ENCODE assay signal across 12 cellular contexts in the genomic region with DNA sequence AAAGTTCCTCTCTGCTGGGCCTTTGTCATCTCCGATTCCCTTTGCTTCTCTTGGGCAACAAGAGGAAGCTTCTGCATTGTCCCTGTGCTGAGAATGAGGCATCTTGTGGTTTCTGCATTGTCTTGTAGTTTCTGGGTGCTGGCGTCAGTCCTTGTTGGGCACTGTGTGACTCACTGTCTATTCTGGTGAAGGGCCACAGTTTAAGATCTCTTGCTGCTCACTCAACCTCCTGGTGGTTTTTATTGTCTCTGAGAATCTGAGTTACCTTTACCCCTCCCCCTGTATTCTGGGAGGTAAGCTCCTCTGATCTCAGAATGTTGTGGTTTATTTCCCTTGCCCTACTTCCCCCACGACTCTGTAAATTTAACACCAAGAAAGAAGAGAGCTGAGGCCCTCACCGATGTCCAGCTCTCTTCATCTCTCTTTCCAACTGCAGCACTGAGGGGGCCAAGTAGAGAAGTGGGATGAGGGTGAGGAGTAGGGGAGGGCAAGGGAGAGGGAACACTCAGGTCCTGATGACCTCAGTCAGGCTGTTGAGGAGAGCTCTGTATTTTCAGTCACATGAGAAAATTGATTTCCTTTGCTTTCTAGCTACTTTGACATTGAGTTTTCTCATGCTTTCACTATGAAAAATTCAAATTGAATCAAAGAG.
DNase-seq lines count a peak whose midpoint lies in the region; ATAC-seq and TF ChIP-seq lines count a peak whose summit lies in the region.
"Had no signal": no experiment of that assay in that cellular context is flagged by ENCODE, and none has a peak within 500 bp of the region (broad histone marks: within the 10 kb centered on the region; RNA-seq: fewer than 3 reads in every experiment).

No MANE protein-coding gene starts in this region.

- H3K36me3 Mint-ChIP-seq in activated T-helper 17 cell treated with anti-CD3 and anti-CD28 coated beads, Interleukin-2, amount 50 U/mL, for 72 hours (ENCODE audit: low read depth) = no peaks in the 10 kb centered on the region
- H3K36me3 Mint-ChIP-seq in CD8-positive, alpha-beta T cell = no peaks in the 10 kb centered on the region

- H3K9me3 Mint-ChIP-seq in activated T-helper 17 cell treated with anti-CD3 and anti-CD28 coated beads, Interleukin-2, amount 50 U/mL, for 72 hours = peaks cover 5% of the 10 kb centered on the region
- peaks cover 4% of the 10 kb centered on the region for H3K9me3 Mint-ChIP-seq in CD8-positive, alpha-beta T cell

- POLR2A ChIA-PET in CD8-positive, alpha-beta T cell (lab: Charles Lee) = no interaction called here

- H3K36me3 ChIP-seq in CD8-positive, alpha-beta T cell (ENCODE audit: insufficient read depth, low read length) = no peaks in the 10 kb centered on the region

- peak; percentile 42 for DNase-seq in Jurkat, Clone E6-1 (ENCODE audit: low read depth, low spot score)
- DNase-seq in myocyte (ENCODE audit: low read depth) (peak; percentile 90), NCI-H146 treated with DMSO at 0.1 percent for 48 hours (lab: John Stamatoyannopoulos, UW; ENCODE audit: unreplicated experiment) (no peak)
- no peak for DNase-seq in activated CD4-positive, alpha-beta T cell treated with anti-CD3 and anti-CD28 coated beads for 4 hours
- no peak for DNase-seq in CD8-positive, alpha-beta T cell
- DNase-seq: effector memory CD8-positive, alpha-beta T cell; NCI-H1694; stimulated activated naive CD8-positive, alpha-beta T cell treated with anti-CD3 and anti-CD28 coated beads, Interleukin-15, Interleukin-2, amounts not matched to agents 100 U/mL and 50 U/mL, for 24 hours had no signal

- intact Hi-C loops in CD8-positive, alpha-beta T cell (cut with DNase I, micrococcal nuclease) = no loop called here

- H3K4me1 ChIP-seq in CD8-positive, alpha-beta T cell (ENCODE audit: insufficient read depth, low read length) = no peaks in the 10 kb centered on the region

- CTCF ChIA-PET in CD8-positive, alpha-beta T cell (lab: Charles Lee) = no interaction called here

- ATAC-seq in GM18867 (IDR thresholded peaks at IDR 0.05; ENCODE audit: unreplicated experiment) = peak; percentile 65
- ATAC-seq in activated T-helper 17 cell treated with anti-CD3 and anti-CD28 coated beads, Interleukin-2, amount 50 U/mL, for 72 hours (replicated peaks) = peak; percentile 52
- no peak for ATAC-seq in GM21447 (IDR thresholded peaks at IDR 0.05; ENCODE audit: unreplicated experiment)
- ATAC-seq in CD8-positive, alpha-beta T cell = no peak
- ATAC-seq: effector memory CD8-positive, alpha-beta T cell; sciatic nerve; stimulated activated naive CD8-positive, alpha-beta T cell treated with anti-CD3 and anti-CD28 coated beads, Interleukin-15, Interleukin-2, amounts not matched to agents 100 U/mL and 50 U/mL, for 24 hours had no signal

- no peak overlapping the region for H3K27ac ChIP-seq in CD8-positive, alpha-beta T cell (ENCODE audit: low read depth, low read length)

- no peaks in the 10 kb centered on the region for H3K27me3 ChIP-seq in CD8-positive, alpha-beta T cell (ENCODE audit: insufficient read depth, low read length)

- no peak overlapping the region for H3K27ac Mint-ChIP-seq in activated T-helper 17 cell treated with anti-CD3 and anti-CD28 coated beads, Interleukin-2, amount 50 U/mL, for 72 hours
- H3K27ac Mint-ChIP-seq in CD8-positive, alpha-beta T cell = no peak overlapping the region
- H3K27ac Mint-ChIP-seq: effector memory CD8-positive, alpha-beta T cell had no signal

- no peak for TF ChIP-seq CTCF in CD8-positive, alpha-beta T cell (IDR thresholded peaks at IDR 0.05)

- no peaks in the 10 kb centered on the region for H3K4me1 Mint-ChIP-seq in activated T-helper 17 cell treated with anti-CD3 and anti-CD28 coated beads, Interleukin-2, amount 50 U/mL, for 72 hours
- no peaks in the 10 kb centered on the region for H3K4me1 Mint-ChIP-seq in CD8-positive, alpha-beta T cell (ENCODE audit: low read depth)

- H3K27me3 Mint-ChIP-seq in activated T-helper 17 cell treated with anti-CD3 and anti-CD28 coated beads, Interleukin-2, amount 50 U/mL, for 72 hours = no peaks in the 10 kb centered on the region
- no peaks in the 10 kb centered on the region for H3K27me3 Mint-ChIP-seq in CD8-positive, alpha-beta T cell (ENCODE audit: low read depth)
- H3K27me3 Mint-ChIP-seq: effector memory CD8-positive, alpha-beta T cell had no signal

- H3K4me3 Mint-ChIP-seq in activated T-helper 17 cell treated with anti-CD3 and anti-CD28 coated beads, Interleukin-2, amount 50 U/mL, for 72 hours = no peak overlapping the region
- H3K4me3 Mint-ChIP-seq in CD8-positive, alpha-beta T cell = no peak overlapping the region
- H3K4me3 Mint-ChIP-seq: effector memory CD8-positive, alpha-beta T cell had no signal

- H3K4me3 ChIP-seq in Jurkat, Clone E6-1 (ENCODE audit: low read length) = no peak overlapping the region
- no peak overlapping the region for H3K4me3 ChIP-seq in CD8-positive, alpha-beta T cell (ENCODE audit: low read depth, low read length)

- no peaks in the 10 kb centered on the region for H3K9me3 ChIP-seq in CD8-positive, alpha-beta T cell (ENCODE audit: low read length)

Comparison
In these comparisons a context has a peak if more than half of its experiments do, and no peak if none do; other contexts are left out.
1. ATAC-seq: peak in GM18867 (single experiment) and activated T-helper 17 cell treated with anti-CD3 and anti-CD28 coated beads, Interleukin-2, amount 50 U/mL, for 72 hours (single experiment); none in GM21447 (single experiment) and CD8-positive, alpha-beta T cell (single experiment).
2. DNase-seq: peak in Jurkat, Clone E6-1 (single experiment) and myocyte (single experiment); none in NCI-H146 treated with DMSO at 0.1 percent for 48 hours (single experiment), activated CD4-positive, alpha-beta T cell treated with anti-CD3 and anti-CD28 coated beads for 4 hours (0 of 2) and CD8-positive, alpha-beta T cell (0 of 7).